Comparison of ENCODE assay signal across 11 cellular contexts in the genomic region with DNA sequence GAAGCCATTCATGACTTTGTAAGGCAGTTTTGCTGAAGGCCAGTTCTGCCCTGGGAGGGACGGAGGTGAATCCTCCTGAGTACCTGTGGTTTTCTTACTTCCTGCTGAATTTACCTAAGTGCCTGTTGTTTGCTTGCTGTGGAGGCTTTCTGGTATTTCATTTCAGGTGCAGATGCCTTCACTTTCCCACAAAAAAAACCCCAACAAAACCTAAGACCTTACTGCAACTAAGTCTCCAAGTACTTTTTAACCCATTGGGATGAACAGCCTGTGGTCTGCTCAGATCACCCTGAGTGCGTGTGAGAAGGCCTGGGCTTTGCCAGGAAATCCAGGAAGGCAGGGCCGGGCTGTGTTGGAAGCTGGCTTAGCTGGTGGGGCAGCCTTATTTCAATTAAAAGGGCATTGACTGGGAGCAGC.
A peak's percentile ranks its signal among the peaks of the same experiment; 100 is the strongest.
DNase-seq lines count a peak whose midpoint lies in the region; ATAC-seq, FAIRE-seq and TF ChIP-seq lines count a peak whose summit lies in the region.
"Had no signal": no experiment of that assay in that cellular context is flagged by ENCODE, and none has a peak within 500 bp of the region (broad histone marks: within the 10 kb centered on the region; RNA-seq: fewer than 3 reads in every experiment).

No MANE protein-coding gene starts in this region.

- no peaks in the 10 kb centered on the region for H3K9me3 Mint-ChIP-seq in activated CD8-positive, alpha-beta memory T cell treated with anti-CD3 and anti-CD28 coated beads, Interleukin-2, amount 10 ng/mL, durations not matched to agents 7 days and 5 days (ENCODE audit: low read depth)

- no peak overlapping the region for H3K27ac Mint-ChIP-seq in activated CD8-positive, alpha-beta memory T cell treated with anti-CD3 and anti-CD28 coated beads, Interleukin-2, amount 10 ng/mL, durations not matched to agents 7 days and 5 days
- H3K27ac Mint-ChIP-seq: stimulated activated effector memory CD8-positive, alpha-beta T cell treated with anti-CD3 and anti-CD28 coated beads, Interleukin-12 subunit alpha, Interleukin-12 subunit beta, amount 100 ng/mL, for 72 hours had no signal

- no peaks in the 10 kb centered on the region for H3K27me3 ChIP-seq in thoracic aorta (replicated peaks; ENCODE audit: insufficient read depth)

- H3K9me3 ChIP-seq in thoracic aorta = no peaks in the 10 kb centered on the region

- ATAC-seq in activated CD8-positive, alpha-beta memory T cell treated with anti-CD3 and anti-CD28 coated beads, Interleukin-2, amount 10 ng/mL, durations not matched to agents 7 days and 5 days = peak; percentile 16
- peak in 1 of 2 donors; percentile 34 for ATAC-seq in left cardiac atrium
- ATAC-seq in thoracic aorta (ENCODE audit: insufficient number of reproducible peaks, low FRiP score, low read depth) = no peak
- ATAC-seq: stimulated activated effector memory CD8-positive, alpha-beta T cell treated with anti-CD3 and anti-CD28 coated beads, Interleukin-12 subunit alpha, Interleukin-12 subunit beta, amount 100 ng/mL, for 72 hours had no signal

- H3K36me3 Mint-ChIP-seq in activated CD8-positive, alpha-beta memory T cell treated with anti-CD3 and anti-CD28 coated beads, Interleukin-2, amount 10 ng/mL, durations not matched to agents 7 days and 5 days = peaks cover 1% of the 10 kb centered on the region

- peaks cover 46 to 70% of the 10 kb centered on the region in 2 donors for H3K4me1 ChIP-seq in thoracic aorta (ENCODE audit: control insufficient read depth in 1 of 2, low read depth in 2 of 2)

- intact Hi-C loops in left cardiac atrium (cut with DNase I) = loop anchor here in 1 of 2 donors (10.0 kb wide), 1 partner anchor 59 kb away; no protein-coding TSS in a partner anchor

- peaks cover 17% of the 10 kb centered on the region for H3K4me1 Mint-ChIP-seq in activated CD8-positive, alpha-beta memory T cell treated with anti-CD3 and anti-CD28 coated beads, Interleukin-2, amount 10 ng/mL, durations not matched to agents 7 days and 5 days

- H3K27ac ChIP-seq in VCaP (peak overlapping the region; percentile 80), thoracic aorta (peak overlapping the region; percentile 25 to 70)

- H3K36me3 ChIP-seq in thoracic aorta = no peaks in the 10 kb centered on the region

- H3K4me3 ChIP-seq in thoracic aorta = no peak overlapping the region

- H3K4me3 Mint-ChIP-seq in activated CD8-positive, alpha-beta memory T cell treated with anti-CD3 and anti-CD28 coated beads, Interleukin-2, amount 10 ng/mL, durations not matched to agents 7 days and 5 days = no peak overlapping the region
- H3K4me3 Mint-ChIP-seq: stimulated activated effector memory CD8-positive, alpha-beta T cell treated with anti-CD3 and anti-CD28 coated beads, Interleukin-12 subunit alpha, Interleukin-12 subunit beta, amount 100 ng/mL, for 72 hours had no signal

- no peaks in the 10 kb centered on the region for H3K27me3 Mint-ChIP-seq in activated CD8-positive, alpha-beta memory T cell treated with anti-CD3 and anti-CD28 coated beads, Interleukin-2, amount 10 ng/mL, durations not matched to agents 7 days and 5 days

- FAIRE-seq in HTR-8/SVneo (lab: Jason Lieb, UNC) = no peak

- CTCF ChIA-PET in activated CD8-positive, alpha-beta memory T cell treated with anti-CD3 and anti-CD28 coated beads, Interleukin-2, amount 10 ng/mL, durations not matched to agents 7 days and 5 days (lab: Charles Lee) = no interaction called here

- TF ChIP-seq CTCF in VCaP (conservative IDR thresholded peaks at IDR 0.05) = no peak
- no peak for TF ChIP-seq CTCF in thoracic aorta (IDR thresholded peaks at IDR 0.05)

- DNase-seq in activated CD8-positive, alpha-beta memory T cell treated with anti-CD3 and anti-CD28 coated beads, Interleukin-2, amount 10 ng/mL, durations not matched to agents 7 days and 5 days = no peak
- DNase-seq in activated CD8-positive, alpha-beta memory T cell treated with anti-CD3 and anti-CD28 coated beads, Interleukin-2, amount 50 U/mL, for 48 hours = no peak
- DNase-seq in left cardiac atrium (peak; percentile 47), thoracic aorta (ENCODE audit: low spot score) (no peak), CD1c-positive myeloid dendritic cell (ENCODE audit: extremely low spot score) (no peak), HTR-8/SVneo (ENCODE audit: insufficient read length, low spot score) (no peak)
- no peak for DNase-seq in activated CD8-positive, alpha-beta memory T cell treated with anti-CD3 and anti-CD28 coated beads for 24 hours
- DNase-seq: NCI-H345, occipital lobe had no signal
